Comparison of ENCODE assay signal across 8 cellular contexts in genomic region chr2:3222636-3223035, GRCh38.
DNase-seq lines count a peak whose midpoint lies in the region; ATAC-seq and TF ChIP-seq lines count a peak whose summit lies in the region.

No MANE protein-coding gene starts in this region.

- peaks cover 44% of the 10 kb centered on the region for H3K4me1 Mint-ChIP-seq in activated CD4-positive, alpha-beta T cell treated with anti-CD3 and anti-CD28 coated beads, Interleukin-2, amount 10 ng/mL, durations not matched to agents 24 days and 14 days
- H3K4me1 Mint-ChIP-seq in nephron progenitor cell = no peaks in the 10 kb centered on the region

- no peaks in the 10 kb centered on the region for H4K20me1 ChIP-seq in PC-3 (ENCODE audit: low read length)

- ATAC-seq in GM18511 (IDR thresholded peaks at IDR 0.05; ENCODE audit: unreplicated experiment) (peak; percentile 58), HG02885 (IDR thresholded peaks at IDR 0.05; ENCODE audit: poor library complexity, unreplicated experiment) (peak; percentile 39), PC-3 (no peak), foreskin keratinocyte (no peak), body of pancreas (no peak)

- H3K27me3 Mint-ChIP-seq in activated CD4-positive, alpha-beta T cell treated with anti-CD3 and anti-CD28 coated beads, Interleukin-2, amount 10 ng/mL, durations not matched to agents 24 days and 14 days = no peaks in the 10 kb centered on the region
- H3K27me3 Mint-ChIP-seq in nephron progenitor cell (ENCODE audit: low read depth, poor library complexity) = no peaks in the 10 kb centered on the region

- H3K9ac ChIP-seq in PC-3 (ENCODE audit: low read length) = no peak overlapping the region

- H3K27me3 ChIP-seq in PC-3 (ENCODE audit: low read length) = no peaks in the 10 kb centered on the region
- H3K27me3 ChIP-seq in foreskin keratinocyte = no peaks in the 10 kb centered on the region
- no peaks in the 10 kb centered on the region for H3K27me3 ChIP-seq in body of pancreas

- H3K27ac ChIP-seq in PC-3 (ENCODE audit: low read length) (no peak overlapping the region), foreskin keratinocyte (no peak overlapping the region), body of pancreas (no peak overlapping the region)

- CTCF ChIA-PET in PC-3 (lab: Charles Lee) = no interaction called here

- no peaks in the 10 kb centered on the region for H3F3A ChIP-seq in PC-3 (ENCODE audit: low read length, unreplicated experiment)

- POLR2A ChIA-PET in PC-3 (lab: Charles Lee; ENCODE audit: unreplicated experiment) = no interaction called here

- H3K4me3 Mint-ChIP-seq in activated CD4-positive, alpha-beta T cell treated with anti-CD3 and anti-CD28 coated beads, Interleukin-2, amount 10 ng/mL, durations not matched to agents 24 days and 14 days = peak overlapping the region; percentile 52
- H3K4me3 Mint-ChIP-seq in nephron progenitor cell = no peak overlapping the region

- H3K4me2 ChIP-seq in PC-3 (ENCODE audit: low read length) = no peak overlapping the region

- intact Hi-C loops in activated CD4-positive, alpha-beta T cell treated with anti-CD3 and anti-CD28 coated beads, Interleukin-2, amount 10 ng/mL, durations not matched to agents 24 days and 14 days (cut with micrococcal nuclease) = loop anchor here (1.0 to 2.0 kb wide), 6 partner anchors 17 to 609 kb away; partner anchors contain the start of genes ADI1 and EIPR1
- intact Hi-C loops in PC-3 (cut with micrococcal nuclease) = no loop called here
- intact Hi-C loops in body of pancreas (cut with DNase I) = no loop called here

- H3K79me2 ChIP-seq in PC-3 (ENCODE audit: low read length) = no peaks in the 10 kb centered on the region

- peak; percentile 90 for DNase-seq in activated CD4-positive, alpha-beta T cell treated with anti-CD3 and anti-CD28 coated beads, Interleukin-2, amount 10 ng/mL, durations not matched to agents 24 days and 14 days
- no peak for DNase-seq in nephron progenitor cell
- no peak for DNase-seq in PC-3
- DNase-seq in foreskin keratinocyte = no peak
- DNase-seq in globus pallidus (ENCODE audit: low spot score) = no peak
- no peak for DNase-seq in body of pancreas

- no peaks in the 10 kb centered on the region for H3K9me3 ChIP-seq in PC-3 (ENCODE audit: low read length)
- H3K9me3 ChIP-seq in body of pancreas = no peaks in the 10 kb centered on the region

- WGBS in body of pancreas, 2 donors = 84% methylated on average over 9 of the region's 9 CpGs

- H3K4me3 ChIP-seq in PC-3 (ENCODE audit: low read length) = no peak overlapping the region
- no peak overlapping the region for H3K4me3 ChIP-seq in body of pancreas

- H3K9me2 ChIP-seq in PC-3 (replicated peaks; ENCODE audit: low read length) = no peaks in the 10 kb centered on the region

- no peaks in the 10 kb centered on the region for H3K4me1 ChIP-seq in PC-3 (ENCODE audit: insufficient read depth, low read length)
- no peaks in the 10 kb centered on the region for H3K4me1 ChIP-seq in foreskin keratinocyte
- no peaks in the 10 kb centered on the region for H3K4me1 ChIP-seq in body of pancreas

- H3K9me3 Mint-ChIP-seq in activated CD4-positive, alpha-beta T cell treated with anti-CD3 and anti-CD28 coated beads, Interleukin-2, amount 10 ng/mL, durations not matched to agents 24 days and 14 days = peaks cover 15% of the 10 kb centered on the region
- H3K9me3 Mint-ChIP-seq in nephron progenitor cell = peaks cover 58% of the 10 kb centered on the region

- BruUV-seq in PC-3 (replicated peaks; lab: Mats Ljungman, UMichigan) = no TSS peak

- H3K36me3 Mint-ChIP-seq in activated CD4-positive, alpha-beta T cell treated with anti-CD3 and anti-CD28 coated beads, Interleukin-2, amount 10 ng/mL, durations not matched to agents 24 days and 14 days (ENCODE audit: low read depth) = peaks cover 28% of the 10 kb centered on the region
- H3K36me3 Mint-ChIP-seq in nephron progenitor cell (ENCODE audit: low read depth) = peaks cover 67% of the 10 kb centered on the region

- TF ChIP-seq CTCF in nephron progenitor cell (IDR thresholded peaks at IDR 0.05) (no peak), PC-3 (conservative IDR thresholded peaks at IDR 0.05; ENCODE audit: low read depth, low read length) (no peak), foreskin keratinocyte (conservative IDR thresholded peaks at IDR 0.05) (no peak), body of pancreas (IDR thresholded peaks at IDR 0.05) (no peak)

- H2AFZ ChIP-seq in PC-3 (ENCODE audit: low read length) = no peak overlapping the region

- TF ChIP-seq POLR2A in body of pancreas (IDR thresholded peaks at IDR 0.05) = no peak

- H3K36me3 ChIP-seq in PC-3 (ENCODE audit: low read depth, low read length) (no peaks in the 10 kb centered on the region), body of pancreas (replicated peaks in 1 of 2; ENCODE audit: insufficient read depth in 1 of 2, low read depth in 2 of 2) (no peaks in the 10 kb centered on the region)

- peak overlapping the region; percentile 94 for H3K27ac Mint-ChIP-seq in activated CD4-positive, alpha-beta T cell treated with anti-CD3 and anti-CD28 coated beads, Interleukin-2, amount 10 ng/mL, durations not matched to agents 24 days and 14 days
- H3K27ac Mint-ChIP-seq in nephron progenitor cell = peak overlapping the region; percentile 86

Comparison
In these comparisons a context has a peak if more than half of its experiments do, and no peak if none do; other contexts are left out.
1. ATAC-seq: peak in GM18511 (single experiment) and HG02885 (single experiment); none in PC-3 (single experiment), foreskin keratinocyte (single experiment) and body of pancreas (single experiment).